ENCODE assay signal across 15 cellular contexts in genomic region chr7:3733541-3734140, GRCh38.
DNase-seq lines count a peak whose midpoint lies in the region; FAIRE-seq and TF ChIP-seq lines count a peak whose summit lies in the region.
"Had no signal": no experiment of that assay in that cellular context is flagged by ENCODE, and none has a peak within 500 bp of the region (broad histone marks: within the 10 kb centered on the region; RNA-seq: fewer than 3 reads in every experiment).

No MANE protein-coding gene starts in this region.

- TF ChIP-seq CTCF in astrocyte of the cerebellum (IDR thresholded peaks at IDR 0.05; ENCODE audit: low read depth, low read length, missing control alignments) = no peak

- FAIRE-seq in urothelium cell line (lab: Jason Lieb, UNC) = peak; percentile 86
- FAIRE-seq in H54 (lab: Jason Lieb, UNC) = no peak
- FAIRE-seq: K562 had no signal

- in situ Hi-C loops in astrocyte of the cerebellum (cut with HindIII; ENCODE audit: low sequenced_read_pairs) = no loop called here

- TF ChIP-seq POLR2A in H54 (IDR thresholded peaks at IDR 0.05; ENCODE audit: low read depth, low read length) = no peak

- DNase-seq in NOMO-1 (lab: John Stamatoyannopoulos, UW; ENCODE audit: unreplicated experiment in 2 of 2) = peak; percentile 51 to 79
- DNase-seq in astrocyte of the cerebellum (ENCODE audit: low read depth) = peak; percentile 23
- peak; percentile 26 for DNase-seq in iris pigment epithelial cell (ENCODE audit: low read depth)
- DNase-seq in urothelium cell line (ENCODE audit: low spot score) = no peak
- no peak for DNase-seq in KG1 (lab: John Stamatoyannopoulos, UW)
- no peak for DNase-seq in NCI-H2171 treated with DMSO at 0.1 percent for 48 hours (lab: John Stamatoyannopoulos, UW)
- no peak for DNase-seq in H54 (ENCODE audit: insufficient read length, low spot score)
- DNase-seq: Caco-2; CD4-positive, CD25-positive, alpha-beta regulatory T cell; DMS53; NCI-H1048; NCI-H2227 treated with DMSO at 0.1 percent for 48 hours; RPMI8226; SIG-M5 had no signal

- H3K4me3 ChIP-seq in astrocyte of the cerebellum (ENCODE audit: low read depth, low read length) = no peak overlapping the region
- H3K4me3 ChIP-seq: K562 had no signal

Comparison
In these comparisons a context has a peak if more than half of its experiments do, and no peak if none do; other contexts are left out.
1. DNase-seq: peak in NOMO-1 (2 of 2), astrocyte of the cerebellum (single experiment) and iris pigment epithelial cell (single experiment); none in urothelium cell line (single experiment), KG1 (single experiment), NCI-H2171 treated with DMSO at 0.1 percent for 48 hours (single experiment) and H54 (single experiment).